In genomic region chr4:65999518-65999871, GRCh38 we compare ENCODE assay signal across 1 cellular context.
TF ChIP-seq lines count a peak whose summit lies in the region.

No MANE protein-coding gene starts in this region.

TF ChIP-seq in WTC11, 78 proteins besides CTCF, POLR2A, EP300 and RAD21 (continued from another document):
- TF ChIP-seq GTF2I (CRISPR knock-in tag; conservative IDR thresholded peaks at IDR 0.05) (no peak), TEAD4 (CRISPR knock-in tag; IDR thresholded peaks at IDR 0.05) (no peak), AR (CRISPR knock-in tag; IDR thresholded peaks at IDR 0.05) (no peak), ZNF219 (CRISPR knock-in tag; IDR thresholded peaks at IDR 0.05; ENCODE audit: borderline replicate concordance) (no peak), NFE2L1 (CRISPR knock-in tag; IDR thresholded peaks at IDR 0.05) (no peak), EMX1 (CRISPR knock-in tag; IDR thresholded peaks at IDR 0.05) (no peak), IRF2 (CRISPR knock-in tag; IDR thresholded peaks at IDR 0.05; ENCODE audit: borderline replicate concordance, low read depth) (no peak), CDX4 (CRISPR knock-in tag; IDR thresholded peaks at IDR 0.05; ENCODE audit: borderline replicate concordance) (no peak), NFATC4 (CRISPR knock-in tag; IDR thresholded peaks at IDR 0.05) (no peak), PRRX2 (CRISPR knock-in tag; IDR thresholded peaks at IDR 0.05) (no peak), ZBTB21 (CRISPR knock-in tag; IDR thresholded peaks at IDR 0.05; ENCODE audit: borderline replicate concordance) (no peak)
- TF ChIP-seq, protein P1, sequence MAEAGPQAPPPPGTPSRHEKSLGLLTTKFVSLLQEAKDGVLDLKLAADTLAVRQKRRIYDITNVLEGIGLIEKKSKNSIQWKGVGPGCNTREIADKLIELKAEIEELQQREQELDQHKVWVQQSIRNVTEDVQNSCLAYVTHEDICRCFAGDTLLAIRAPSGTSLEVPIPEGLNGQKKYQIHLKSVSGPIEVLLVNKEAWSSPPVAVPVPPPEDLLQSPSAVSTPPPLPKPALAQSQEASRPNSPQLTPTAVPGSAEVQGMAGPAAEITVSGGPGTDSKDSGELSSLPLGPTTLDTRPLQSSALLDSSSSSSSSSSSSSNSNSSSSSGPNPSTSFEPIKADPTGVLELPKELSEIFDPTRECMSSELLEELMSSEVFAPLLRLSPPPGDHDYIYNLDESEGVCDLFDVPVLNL (CRISPR knock-in tag; IDR thresholded peaks at IDR 0.05; ENCODE audit: borderline replicate concordance, low read depth): no peak
- TF ChIP-seq, protein P2, sequence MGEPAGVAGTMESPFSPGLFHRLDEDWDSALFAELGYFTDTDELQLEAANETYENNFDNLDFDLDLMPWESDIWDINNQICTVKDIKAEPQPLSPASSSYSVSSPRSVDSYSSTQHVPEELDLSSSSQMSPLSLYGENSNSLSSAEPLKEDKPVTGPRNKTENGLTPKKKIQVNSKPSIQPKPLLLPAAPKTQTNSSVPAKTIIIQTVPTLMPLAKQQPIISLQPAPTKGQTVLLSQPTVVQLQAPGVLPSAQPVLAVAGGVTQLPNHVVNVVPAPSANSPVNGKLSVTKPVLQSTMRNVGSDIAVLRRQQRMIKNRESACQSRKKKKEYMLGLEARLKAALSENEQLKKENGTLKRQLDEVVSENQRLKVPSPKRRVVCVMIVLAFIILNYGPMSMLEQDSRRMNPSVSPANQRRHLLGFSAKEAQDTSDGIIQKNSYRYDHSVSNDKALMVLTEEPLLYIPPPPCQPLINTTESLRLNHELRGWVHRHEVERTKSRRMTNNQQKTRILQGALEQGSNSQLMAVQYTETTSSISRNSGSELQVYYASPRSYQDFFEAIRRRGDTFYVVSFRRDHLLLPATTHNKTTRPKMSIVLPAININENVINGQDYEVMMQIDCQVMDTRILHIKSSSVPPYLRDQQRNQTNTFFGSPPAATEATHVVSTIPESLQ (CRISPR knock-in tag; IDR thresholded peaks at IDR 0.05): no peak
